ENCODE assay signal across 8 cellular contexts in the genomic region with DNA sequence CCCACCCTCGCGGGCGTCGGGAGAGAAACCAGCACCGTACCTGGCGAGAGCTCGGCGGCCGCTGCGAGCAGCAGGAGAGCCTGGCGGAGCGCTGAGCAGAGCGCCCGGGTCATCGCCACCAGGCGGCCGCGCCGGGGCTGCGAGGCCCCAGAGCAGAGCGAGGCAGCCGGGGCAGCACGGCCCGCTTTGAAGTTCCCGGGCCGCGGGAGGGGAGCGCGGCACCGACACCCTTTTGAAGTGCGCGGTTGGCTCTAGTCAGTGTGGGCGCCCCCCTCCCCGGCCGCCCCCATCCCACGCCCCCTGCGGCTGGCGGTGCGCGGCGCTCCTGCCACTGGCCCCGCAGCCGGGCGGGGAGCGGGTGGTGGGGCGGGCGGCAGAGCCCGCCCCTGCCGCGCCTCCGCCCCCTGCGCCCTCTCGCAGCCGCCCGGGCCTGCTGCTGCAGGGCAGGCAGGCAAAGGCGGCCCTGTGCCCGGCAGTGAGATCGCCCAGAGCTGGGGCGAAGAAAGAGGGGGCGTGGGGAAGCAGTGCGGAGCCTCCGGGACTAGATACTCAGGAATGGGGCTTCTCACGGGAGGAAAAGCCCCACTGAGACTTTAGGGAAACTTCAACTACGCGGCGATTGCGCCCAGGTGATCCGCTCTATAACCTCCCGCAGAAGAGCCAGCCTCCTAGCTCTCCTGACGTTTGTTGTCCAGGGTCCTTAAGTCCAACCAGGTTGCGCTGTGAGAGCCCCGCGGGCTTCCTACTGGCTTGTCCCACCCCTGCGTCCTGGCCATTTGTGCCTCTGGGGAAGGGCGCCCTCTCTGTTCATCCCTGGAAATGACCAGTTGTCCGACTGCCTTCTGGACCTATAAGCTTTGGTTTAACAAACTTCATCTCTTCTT. TPM values are rescaled to one million over a fixed set of nuclear protein-coding genes. Genes with fewer than 3 reads are reported as not detected.
DNase-seq lines count a peak whose midpoint lies in the region; ATAC-seq, FAIRE-seq and TF ChIP-seq lines count a peak whose summit lies in the region.

Gene ACVR1C, minus strand, starts transcription at position 333 of the 884 bp plus-strand sequence. Its CDS starts 220 bp downstream, at position 113.

- no peaks in the 10 kb centered on the region for H4K20me1 ChIP-seq in HepG2 (ENCODE audit: insufficient read depth, low read length)

- in situ Hi-C loops in HepG2 (cut with HindIII; ENCODE audit: extremely low pct_ligation_motif_present, low pct_unique_long_range_greater_than_20kb): no loop called here

- no peaks in the 10 kb centered on the region for H3K9me3 ChIP-seq in A549
- H3K9me3 ChIP-seq in HepG2 (ENCODE audit: low read length): no peaks in the 10 kb centered on the region

- TF ChIP-seq POLR2A in A549 (IDR thresholded peaks at IDR 0.05; ENCODE audit: low read length) (no peak), HepG2 (IDR thresholded peaks at IDR 0.05; ENCODE audit: insufficient read depth in 1 of 2, low read depth in 2 of 2, low read length in 2 of 2) (no peak)

- BruUV-seq in HepG2 (replicated peaks; lab: Mats Ljungman, UMichigan): no TSS peak

- 1% methylated on average over 41 of the region's 76 CpGs for WGBS in A549 (ENCODE audit: missing lambda C conversion rate)
- 2% methylated on average over 20 of the region's 76 CpGs for WGBS in HepG2 (ENCODE audit: low lambda C conversion rate)

- CTCF ChIA-PET in A549 (lab: Yijun Ruan, JAX): interaction anchor here (0.6 to 1.7 kb wide), 11 partner anchors 9 to 1154 kb away, joined by 3 to 7 read pairs (median 3); no protein-coding TSS in a partner anchor
- CTCF ChIA-PET in HepG2 (lab: Yijun Ruan, JAX; ENCODE audit: low intra/inter-chr PET ratio, low total read pairs): interaction anchor here (1.4 kb wide), 1 partner anchor 381 kb away, joined by 9 read pairs; no protein-coding TSS in a partner anchor

- H3K27me3 ChIP-seq in HepG2 (ENCODE audit: control insufficient read depth in 1 of 2, insufficient read depth in 2 of 2, low read length in 2 of 2): peaks cover 0 to 26% of the 10 kb centered on the region in 2 experiments; a peak in 2 of 5 replicates

- peak within 1 kb of the TSS; percentile 42; the same call in 1 of the 2 replicates for H3K9ac ChIP-seq in HepG2 (ENCODE audit: insufficient read depth, low read depth, low read length)

- H3K4me2 ChIP-seq in A549 (peak within 1 kb of the TSS; percentile 100), HepG2 (ENCODE audit: low read depth, low read length) (peak within 1 kb of the TSS; percentile 94)

- no peaks in the 10 kb centered on the region for H3K79me2 ChIP-seq in HepG2 (ENCODE audit: insufficient read depth, low read length)

- intact Hi-C loops in HepG2 (cut with micrococcal nuclease; ENCODE audit: unreplicated experiment): loop anchor here (2.0 to 10.0 kb wide), 2 partner anchors 246 to 382 kb away; partner anchors contain the start of gene ACVR1

- H3K27ac ChIP-seq in A549: peak within 1 kb of the TSS; percentile 53 to 64; a peak in 5 of 6 replicates
- no peak within 1 kb of the TSS for H3K27ac ChIP-seq in HepG2 (ENCODE audit: extremely low read length, insufficient read depth, low read length)

- H2AFZ ChIP-seq in HepG2 (ENCODE audit: low read length): no peak within 1 kb of the TSS

- peak; percentile 53; the same call in 2 of the 3 replicates for TF ChIP-seq CTCF in A549 (IDR thresholded peaks at IDR 0.05)
- peak; percentile 66 for TF ChIP-seq CTCF in HepG2 (CRISPR knock-in tag; IDR thresholded peaks at IDR 0.05)

- TF ChIP-seq EP300 in A549 (IDR thresholded peaks at IDR 0.05) (no peak), HepG2 (IDR thresholded peaks at IDR 0.05; ENCODE audit: low read depth in 2 of 2, low read length in 2 of 2) (0 out of 4 replicates have a peak, but pooled peaks of 1 of the 2 experiments have one; percentile 7), HepG2 (CRISPR knock-in tag; IDR thresholded peaks at IDR 0.05; ENCODE audit: borderline replicate concordance) (no peak)

- ATAC-seq in A549: peak; percentile 95 to 96
- peak; percentile 87 for ATAC-seq in GM18511 (IDR thresholded peaks at IDR 0.05; ENCODE audit: unreplicated experiment)
- ATAC-seq in HG03045 (IDR thresholded peaks at IDR 0.05; ENCODE audit: unreplicated experiment): peak; percentile 91
- ATAC-seq in HepG2: peak; percentile 96

- no peaks in the 10 kb centered on the region for H3K36me3 ChIP-seq in HepG2 (replicated peaks in 1 of 2; ENCODE audit: control insufficient read depth in 1 of 2, insufficient read depth in 2 of 2, low read length in 2 of 2)

- H3K4me3 ChIP-seq in A549 (peak within 1 kb of the TSS; percentile 79), HepG2 (replicated peaks in 1 of 3; ENCODE audit: insufficient read depth in 1 of 3, low read depth in 2 of 3, low read length in 3 of 3) (peak within 1 kb of the TSS; percentile 53 to 72 (median 60))

- peak; percentile 71 to 84 for DNase-seq in A549 (ENCODE audit: low read depth in 1 of 2, low spot score in 1 of 2)
- DNase-seq in NCI-H2171 treated with DMSO at 0.1 percent for 48 hours (lab: John Stamatoyannopoulos, UW): peak; percentile 69
- DNase-seq in activated CD4-positive, alpha-beta T cell treated with anti-CD3 and anti-CD28 coated beads, Interleukin-2, amount 50 U/mL, for 1 hour: peak; percentile 61
- peak; percentile 65 for DNase-seq in dermis blood vessel endothelial cell
- peak; percentile 84 for DNase-seq in HepG2 (ENCODE audit: low spot score)
- peak; percentile 41 for DNase-seq in stimulated activated CD4-positive, alpha-beta T cell treated with anti-CD3 and anti-CD28 coated beads, Interleukin-2, amount 100 ng/mL, for 4 hours (ENCODE audit: low read depth)

- POLR2A ChIA-PET in A549 (lab: Yijun Ruan, JAX) (no interaction called here), HepG2 (lab: Yijun Ruan, JAX) (no interaction called here)

- FAIRE-seq in A549 (lab: Jason Lieb, UNC): no peak
- no peak for FAIRE-seq in HepG2 (lab: Jason Lieb, UNC)

- TF ChIP-seq RAD21 in A549 (conservative IDR thresholded peaks at IDR 0.05 in 1 of 2, IDR thresholded peaks at IDR 0.05 in 1 of 2): peak in 1 of 2 experiments; percentile 28; a peak in 1 of 5 replicates
- peak; percentile 70 for TF ChIP-seq RAD21 in HepG2 (CRISPR knock-in tag; IDR thresholded peaks at IDR 0.05)

- H3K4me1 ChIP-seq in A549: peaks cover 9% of the 10 kb centered on the region; the same call in 1 of the 3 replicates
- H3K4me1 ChIP-seq in HepG2 (ENCODE audit: insufficient read depth, low read length): peaks cover 10% of the 10 kb centered on the region

TF ChIP-seq in A549, 52 proteins besides CTCF, POLR2A, EP300 and RAD21 (continues in another document):
- TF ChIP-seq, protein P1, sequence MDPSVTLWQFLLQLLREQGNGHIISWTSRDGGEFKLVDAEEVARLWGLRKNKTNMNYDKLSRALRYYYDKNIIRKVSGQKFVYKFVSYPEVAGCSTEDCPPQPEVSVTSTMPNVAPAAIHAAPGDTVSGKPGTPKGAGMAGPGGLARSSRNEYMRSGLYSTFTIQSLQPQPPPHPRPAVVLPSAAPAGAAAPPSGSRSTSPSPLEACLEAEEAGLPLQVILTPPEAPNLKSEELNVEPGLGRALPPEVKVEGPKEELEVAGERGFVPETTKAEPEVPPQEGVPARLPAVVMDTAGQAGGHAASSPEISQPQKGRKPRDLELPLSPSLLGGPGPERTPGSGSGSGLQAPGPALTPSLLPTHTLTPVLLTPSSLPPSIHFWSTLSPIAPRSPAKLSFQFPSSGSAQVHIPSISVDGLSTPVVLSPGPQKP (IDR thresholded peaks at IDR 0.05; ENCODE audit: low read depth, low read length): no peak
- TF ChIP-seq SREBF2 (IDR thresholded peaks at IDR 0.05): no peak

TF ChIP-seq in HepG2, 621 proteins besides CTCF, POLR2A, EP300 and RAD21 (continues in another document):
- TF ChIP-seq IRX3 (CRISPR knock-in tag; IDR thresholded peaks at IDR 0.05; ENCODE audit: borderline replicate concordance, low read depth) (peak; percentile 67; the same call in 1 of the 2 replicates), CREM (IDR thresholded peaks at IDR 0.05) (no peak), CREM (CRISPR knock-in tag; IDR thresholded peaks at IDR 0.05) (no peak), SPEN (CRISPR knock-in tag; IDR thresholded peaks at IDR 0.05; ENCODE audit: low read depth) (no peak)

RNA-seq across cellular contexts. Expression of gene ACVR1C, which starts in this region (rescaled TPM):
- polyA plus RNA-seq in A549 (2011; rRNA removed): 0.06 and 0.07 TPM in 2 replicates
- polyA plus RNA-seq in A549 (2012; cell fraction: cytosol; rRNA removed): 0.01 TPM in 1 of 2 replicates, not detected in the other
- not detected in 2 replicates for polyA plus RNA-seq in A549 (2012; cell fraction: nucleus; rRNA removed)
- 0.01 TPM in 1 of 3 replicates, not detected in the others for polyA plus RNA-seq in A549 (2017; fragmentation: RNase III; extraction: RNeasy Plus Mini Kit Qiagen cat#74134 plus additional on column Dnase treatment)
- polyA minus RNA-seq in A549 (2011; rRNA and poly(A)+ RNA removed): 0.08 TPM in 1 of 2 replicates, not detected in the other
- total RNA-seq in dermis blood vessel endothelial cell: 0.17 TPM in 1 of 2 replicates, not detected in the other
- 0.59 and 1.0 TPM in 2 replicates for total RNA-seq in HepG2 (2016; rRNA removed; fragmentation: Illumina TruSeq; extraction: Trizol)
- 0.18 and 0.20 TPM in 2 replicates for total RNA-seq in HepG2 (2016; cell fraction: cytosol; rRNA removed; fragmentation: Illumina TruSeq; extraction: Trizol; ENCODE audit: low read depth)
- total RNA-seq in HepG2 (2016; cell fraction: insoluble cytoplasmic fraction; rRNA removed; fragmentation: Illumina TruSeq; extraction: Trizol): 0.33 and 0.61 TPM in 2 replicates
- 0.21 and 0.25 TPM in 2 replicates for total RNA-seq in HepG2 (2016; cell fraction: membrane; rRNA removed; fragmentation: Illumina TruSeq; extraction: Trizol)
- total RNA-seq in HepG2 (2016; cell fraction: nucleus; rRNA removed; fragmentation: Illumina TruSeq; extraction: Trizol): 0.31 and 0.47 TPM in 2 replicates
- 0.05 TPM in 2 replicates for polyA plus RNA-seq in HepG2 (2011; rRNA removed)
- polyA plus RNA-seq in HepG2 (2011; cell fraction: cytosol; rRNA removed): 0.01 and 0.08 TPM in 2 replicates
- polyA plus RNA-seq in HepG2 (2011; cell fraction: nucleus; rRNA removed): 0.08 and 0.10 TPM in 2 replicates
- 0.08 TPM in 1 of 2 replicates, not detected in the other for polyA plus RNA-seq in HepG2 (2012)
- not detected in 2 replicates for polyA plus RNA-seq in HepG2 (2016; cell fraction: cytosol; fragmentation: Illumina TruSeq; extraction: Trizol; ENCODE audit: low read depth)
- 0.23 and 0.25 TPM in 2 replicates for polyA plus RNA-seq in HepG2 (2016; cell fraction: insoluble cytoplasmic fraction; fragmentation: Illumina TruSeq; extraction: Trizol; ENCODE audit: low read depth)
- 0.02 and 0.08 TPM in 2 replicates for polyA plus RNA-seq in HepG2 (2016; cell fraction: membrane; fragmentation: Illumina TruSeq; extraction: Trizol; ENCODE audit: low read depth)
- 0.40 and 0.56 TPM in 2 replicates for polyA plus RNA-seq in HepG2 (2016; cell fraction: nucleus; fragmentation: Illumina TruSeq; extraction: Trizol; ENCODE audit: insufficient read depth, low read depth)
- polyA minus RNA-seq in HepG2 (2011; rRNA and poly(A)+ RNA removed; ENCODE audit: low replicate concordance): not detected in 2 replicates
- polyA minus RNA-seq in HepG2 (2011; cell fraction: cytosol; rRNA and poly(A)+ RNA removed): 0.09 TPM in 1 of 2 replicates, not detected in the other
- 0.13 and 0.50 TPM in 2 replicates for polyA minus RNA-seq in HepG2 (2011; cell fraction: nucleus; rRNA and poly(A)+ RNA removed)

Comparison
In these comparisons a context has a peak if more than half of its experiments do, and no peak if none do; other contexts are left out.
1. Peak in DNase-seq, ATAC-seq, H3K4me3 ChIP-seq, H3K27ac ChIP-seq and H3K4me2 ChIP-seq in A549; RNA of the gene not detected or under 1 TPM.
2. Peak in DNase-seq in dermis blood vessel endothelial cell; RNA of the gene not detected or under 1 TPM.
3. Of the 38 proteins assayed by ChIP-seq in both HepG2 and A549: peak only in HepG2: BHLHE40, HDAC2, HMGXB4, MAZ, MYC, PHF8 and 1 more; only in A549: SMC3; in both: CTCF and MAX; in neither: 25; mixed calls (peak in some experiments, not most) for 3.